Comparison of ENCODE assay signal across 29 cellular contexts in the genomic region with DNA sequence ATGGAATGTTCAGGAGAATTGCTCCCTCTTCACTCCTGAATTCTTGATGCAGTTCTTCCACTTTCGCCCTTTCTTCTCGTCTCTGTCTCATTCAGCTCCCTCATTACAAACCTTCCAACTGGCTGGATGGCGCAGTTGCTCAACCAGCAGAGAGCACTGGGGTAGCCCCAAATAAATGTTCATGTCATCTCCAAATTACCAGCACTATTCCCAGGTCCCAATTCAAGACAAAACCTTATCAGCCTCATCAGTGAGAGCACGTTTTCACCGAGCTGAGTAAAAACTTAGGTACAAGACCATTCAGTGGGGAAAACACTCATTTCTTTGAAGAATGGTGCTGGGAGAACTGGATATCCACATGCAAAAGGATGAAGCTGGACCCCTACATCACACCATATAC.
A peak's percentile ranks its signal among the peaks of the same experiment; 100 is the strongest.
DNase-seq lines count a peak whose midpoint lies in the region; ATAC-seq, FAIRE-seq and TF ChIP-seq lines count a peak whose summit lies in the region.
"Had no signal": no experiment of that assay in that cellular context is flagged by ENCODE, and none has a peak within 500 bp of the region (broad histone marks: within the 10 kb centered on the region; RNA-seq: fewer than 3 reads in every experiment).

No MANE protein-coding gene starts in this region.

- no peak overlapping the region for H3K4me3 ChIP-seq in K562
- H3K4me3 ChIP-seq: A549; BLaER1; BLaER1 treated with 17β-estradiol and CSF1 and Interleukin-3, amounts not matched to agents 10 nM and 100 nM had no signal

- H3K9me3 ChIP-seq in K562 (replicated peaks; ENCODE audit: control insufficient read depth, insufficient read depth, low read depth, low read length), result no peaks in the 10 kb centered on the region
- H3K9me3 ChIP-seq: A549; BE2C; BLaER1; BLaER1 treated with 17β-estradiol and CSF1 and Interleukin-3, amounts not matched to agents 10 nM and 100 nM; Caco-2 had no signal

- no peak for TF ChIP-seq POLR2A in K562 (conservative IDR thresholded peaks at IDR 0.05)

- BruUV-seq in K562 (replicated peaks; lab: Mats Ljungman, UMichigan), result no TSS peak

- peaks cover 43 to 73% of the 10 kb centered on the region in 2 experiments for H3K27me3 ChIP-seq in K562 (ENCODE audit: control insufficient read depth in 2 of 2, insufficient read depth in 2 of 2, low read length in 2 of 2)
- H3K27me3 ChIP-seq: BE2C; BLaER1; BLaER1 treated with 17β-estradiol and CSF1 and Interleukin-3, amounts not matched to agents 10 nM and 100 nM had no signal

- no peak overlapping the region for H3K9ac ChIP-seq in K562 (ENCODE audit: insufficient read depth in 1 of 2, low read depth in 2 of 2, low read length in 2 of 2)
- H3K9ac ChIP-seq: BLaER1; BLaER1 treated with 17β-estradiol and CSF1 and Interleukin-3, amounts not matched to agents 10 nM and 100 nM had no signal

- FAIRE-seq in K562 (lab: Jason Lieb, UNC), result no peak
- FAIRE-seq: A204.1, A549, D721Med had no signal

- intact Hi-C loops in K562 (cut with micrococcal nuclease), result no loop called here

- 10% methylated on average over 5 of the region's 5 CpGs for whole genome bisulfite sequencing in K562 (ENCODE audit: insufficient coverage, low coverage, missing lambda C conversion rate)

- H3K27ac ChIP-seq in K562 (ENCODE audit: extremely low read depth, low read depth, low read length), result no peak overlapping the region
- H3K27ac ChIP-seq: 22Rv1; A549; BLaER1; BLaER1 treated with 17β-estradiol and CSF1 and Interleukin-3, amounts not matched to agents 10 nM and 100 nM; C4-2B had no signal

- POLR2A ChIA-PET in K562 (lab: Yijun Ruan, JAX), result interaction anchor here (0.6 to 2.8 kb wide), 7 partner anchors 10 to 508 kb away, joined by 3 to 16 read pairs (median 5); no protein-coding TSS in a partner anchor

- H4K20me1 ChIP-seq in K562 (replicated peaks; ENCODE audit: control insufficient read depth, insufficient read depth, low read length), result peaks cover 20% of the 10 kb centered on the region
- H4K20me1 ChIP-seq: BLaER1; BLaER1 treated with 17β-estradiol and CSF1 and Interleukin-3, amounts not matched to agents 10 nM and 100 nM had no signal

- ATAC-seq in K562 (no peak), HG03159 (IDR thresholded peaks at IDR 0.05; ENCODE audit: unreplicated experiment) (no peak)
- ATAC-seq: A549; CD8-positive, alpha-beta T cell had no signal

- TF ChIP-seq EP300 in K562 (IDR thresholded peaks at IDR 0.05; ENCODE audit: low read length), result no peak

- in situ Hi-C loops in K562 (cut with MboI), result no loop called here

- TF ChIP-seq RAD21 in K562 (CRISPR knock-in tag; conservative IDR thresholded peaks at IDR 0.05 in 1 of 2, IDR thresholded peaks at IDR 0.05 in 1 of 2), result no peak

- H3K4me1 ChIP-seq in K562 (replicated peaks in 1 of 2; ENCODE audit: control insufficient read depth in 2 of 2, insufficient read depth in 2 of 2, low read length in 2 of 2), result peaks cover 0 to 3% of the 10 kb centered on the region in 2 experiments; a peak in 1 of 5 replicates
- H3K4me1 ChIP-seq: A549, BE2C, Caco-2 had no signal

- H3K4me2 ChIP-seq in K562 (ENCODE audit: insufficient read depth, low read length), result no peak overlapping the region
- H3K4me2 ChIP-seq: A549; BLaER1; BLaER1 treated with 17β-estradiol and CSF1 and Interleukin-3, amounts not matched to agents 10 nM and 100 nM had no signal

- H3K9me1 ChIP-seq in K562 (ENCODE audit: control insufficient read depth, insufficient read depth, low read length), result no peaks in the 10 kb centered on the region

- no peak for DNase-seq in K562 (ENCODE audit: extremely low read depth in 1 of 4, low spot score in 3 of 4)
- DNase-seq: 8988T; ACHN; AML-193; BE2C; C1 segment of cervical spinal cord; Caco-2; Calu3; CD4-positive, alpha-beta memory T cell; CD4-positive, alpha-beta T cell; CD4-positive, CD25-positive, alpha-beta regulatory T cell; CD8-positive, alpha-beta memory T cell; CD8-positive, alpha-beta T cell; COR-L47; DMS 273 treated with DMSO at 0.1 percent for 48 hours; DMS153; DMS53; DMS79; DMS79 treated with DMSO at 0.1 percent for 48 hours; DND-41; EL had no signal

- no peaks in the 10 kb centered on the region for H3K79me2 ChIP-seq in K562 (ENCODE audit: control insufficient read depth, insufficient read depth, low read length)

- no peak for TF ChIP-seq CTCF in K562 (IDR thresholded peaks at IDR 0.05 in 2 of 3, conservative IDR thresholded peaks at IDR 0.05 in 1 of 3; ENCODE audit: insufficient read depth in 2 of 3, low read depth in 1 of 3, low read length in 3 of 3)

- no peak overlapping the region for H2AFZ ChIP-seq in K562 (ENCODE audit: low read depth, low read length)

- CTCF ChIA-PET in K562 (lab: Yijun Ruan, JAX; ENCODE audit: low intra/inter-chr PET ratio), result no interaction called here

- no peaks in the 10 kb centered on the region for H3K36me3 ChIP-seq in K562 (ENCODE audit: control insufficient read depth, insufficient read depth, low read length)
- H3K36me3 ChIP-seq: BE2C; BLaER1; BLaER1 treated with 17β-estradiol and CSF1 and Interleukin-3, amounts not matched to agents 10 nM and 100 nM had no signal

TF ChIP-seq in K562, 482 proteins besides CTCF, POLR2A, EP300 and RAD21 (continues in another document):
- TF ChIP-seq ZNF41 (CRISPR knock-in tag; conservative IDR thresholded peaks at IDR 0.05) (no peak), PURB (CRISPR knock-in tag; IDR thresholded peaks at IDR 0.05; ENCODE audit: low read depth) (0 out of 2 replicates have a peak, but pooled peaks have one; percentile 84), TEAD1 (CRISPR knock-in tag; IDR thresholded peaks at IDR 0.05) (no peak), XRCC3 (IDR thresholded peaks at IDR 0.05) (no peak), PCBP1 (IDR thresholded peaks at IDR 0.05; ENCODE audit: low read depth, low read length, poor library complexity, severe bottlenecking) (no peak), KLF1 (tag; IDR thresholded peaks at IDR 0.05) (no peak; the same call in 1 of the 2 replicates), ETV6 (IDR thresholded peaks at IDR 0.05; ENCODE audit: borderline replicate concordance in 1 of 2, low read depth in 2 of 2, low read length in 1 of 2) (no peak), ETV6 (CRISPR knock-in tag; IDR thresholded peaks at IDR 0.05; ENCODE audit: borderline replicate concordance) (no peak), BRCA1 (IDR thresholded peaks at IDR 0.05) (no peak), BRCA1 (CRISPR knock-in tag; IDR thresholded peaks at IDR 0.05) (no peak), ZFP30 (CRISPR knock-in tag; IDR thresholded peaks at IDR 0.05; ENCODE audit: borderline replicate concordance) (0 out of 2 replicates have a peak, but pooled peaks have one; percentile 6), MED1 (CRISPR knock-in tag; IDR thresholded peaks at IDR 0.05; ENCODE audit: borderline replicate concordance) (no peak), ZNF707 (CRISPR knock-in tag; conservative IDR thresholded peaks at IDR 0.05) (no peak), GATAD2A (IDR thresholded peaks at IDR 0.05) (no peak), ZNF444 (CRISPR knock-in tag; IDR thresholded peaks at IDR 0.05) (no peak), BHLHE40 (IDR thresholded peaks at IDR 0.05; ENCODE audit: low read length) (0 out of 2 replicates have a peak, but pooled peaks have one; percentile 46), ETV1 (tag; conservative IDR thresholded peaks at IDR 0.05; ENCODE audit: low read depth) (peak; percentile 28; the same call in 1 of the 2 replicates), SRF (CRISPR knock-in tag; IDR thresholded peaks at IDR 0.05) (0 out of 4 replicates have a peak, but pooled peaks of 1 of the 2 experiments have one; percentile 26), ZNF324 (CRISPR knock-in tag; IDR thresholded peaks at IDR 0.05) (no peak), SMARCA4 (IDR thresholded peaks at IDR 0.05) (no peak), TSC22D4 (tag; IDR thresholded peaks at IDR 0.05) (no peak), ZNF785 (CRISPR knock-in tag; IDR thresholded peaks at IDR 0.05) (0 out of 2 replicates have a peak, but pooled peaks have one; percentile 3), ZC3H11A (IDR thresholded peaks at IDR 0.05; ENCODE audit: low read depth, low read length) (0 out of 2 replicates have a peak, but pooled peaks have one; percentile 31), PTRF (tag; IDR thresholded peaks at IDR 0.05) (no peak)
- TF ChIP-seq, protein P1, sequence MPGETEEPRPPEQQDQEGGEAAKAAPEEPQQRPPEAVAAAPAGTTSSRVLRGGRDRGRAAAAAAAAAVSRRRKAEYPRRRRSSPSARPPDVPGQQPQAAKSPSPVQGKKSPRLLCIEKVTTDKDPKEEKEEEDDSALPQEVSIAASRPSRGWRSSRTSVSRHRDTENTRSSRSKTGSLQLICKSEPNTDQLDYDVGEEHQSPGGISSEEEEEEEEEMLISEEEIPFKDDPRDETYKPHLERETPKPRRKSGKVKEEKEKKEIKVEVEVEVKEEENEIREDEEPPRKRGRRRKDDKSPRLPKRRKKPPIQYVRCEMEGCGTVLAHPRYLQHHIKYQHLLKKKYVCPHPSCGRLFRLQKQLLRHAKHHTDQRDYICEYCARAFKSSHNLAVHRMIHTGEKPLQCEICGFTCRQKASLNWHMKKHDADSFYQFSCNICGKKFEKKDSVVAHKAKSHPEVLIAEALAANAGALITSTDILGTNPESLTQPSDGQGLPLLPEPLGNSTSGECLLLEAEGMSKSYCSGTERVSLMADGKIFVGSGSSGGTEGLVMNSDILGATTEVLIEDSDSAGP (CRISPR knock-in tag; IDR thresholded peaks at IDR 0.05), result no peak
- TF ChIP-seq, protein P2, sequence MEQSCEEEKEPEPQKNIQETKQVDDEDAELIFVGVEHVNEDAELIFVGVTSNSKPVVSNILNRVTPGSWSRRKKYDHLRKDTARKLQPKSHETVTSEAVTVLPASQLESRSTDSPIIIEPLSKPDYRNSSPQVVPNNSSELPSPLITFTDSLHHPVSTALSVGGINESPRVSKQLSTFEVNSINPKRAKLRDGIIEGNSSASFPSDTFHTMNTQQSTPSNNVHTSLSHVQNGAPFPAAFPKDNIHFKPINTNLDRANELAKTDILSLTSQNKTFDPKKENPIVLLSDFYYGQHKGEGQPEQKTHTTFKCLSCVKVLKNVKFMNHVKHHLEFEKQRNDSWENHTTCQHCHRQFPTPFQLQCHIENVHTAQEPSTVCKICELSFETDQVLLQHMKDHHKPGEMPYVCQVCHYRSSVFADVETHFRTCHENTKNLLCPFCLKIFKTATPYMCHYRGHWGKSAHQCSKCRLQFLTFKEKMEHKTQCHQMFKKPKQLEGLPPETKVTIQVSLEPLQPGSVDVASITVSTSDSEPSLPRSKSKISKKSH (CRISPR knock-in tag; IDR thresholded peaks at IDR 0.05), result no peak
- TF ChIP-seq, protein P3, sequence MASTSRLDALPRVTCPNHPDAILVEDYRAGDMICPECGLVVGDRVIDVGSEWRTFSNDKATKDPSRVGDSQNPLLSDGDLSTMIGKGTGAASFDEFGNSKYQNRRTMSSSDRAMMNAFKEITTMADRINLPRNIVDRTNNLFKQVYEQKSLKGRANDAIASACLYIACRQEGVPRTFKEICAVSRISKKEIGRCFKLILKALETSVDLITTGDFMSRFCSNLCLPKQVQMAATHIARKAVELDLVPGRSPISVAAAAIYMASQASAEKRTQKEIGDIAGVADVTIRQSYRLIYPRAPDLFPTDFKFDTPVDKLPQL (IDR thresholded peaks at IDR 0.05; ENCODE audit: extremely low read depth, insufficient read length), result no peak
